ENCODE assay signal across 22 cellular contexts in genomic region chr1:19337289-19337688, GRCh38. TPM values are rescaled to one million over a fixed set of nuclear protein-coding genes. Genes with fewer than 3 reads are reported as not detected.
DNase-seq lines count a peak whose midpoint lies in the region; ATAC-seq and TF ChIP-seq lines count a peak whose summit lies in the region.
"Had no signal": no experiment of that assay in that cellular context is flagged by ENCODE, and none has a peak within 500 bp of the region (broad histone marks: within the 10 kb centered on the region; RNA-seq: fewer than 3 reads in every experiment).

No MANE protein-coding gene starts in this region.

- H3K4me1 Mint-ChIP-seq in activated naive CD4-positive, alpha-beta T cell treated with anti-CD3 and anti-CD28 coated beads for 36 hours (ENCODE audit: low read depth): peaks cover 13% of the 10 kb centered on the region
- H3K4me1 Mint-ChIP-seq in central memory CD8-positive, alpha-beta T cell: peaks cover 6% of the 10 kb centered on the region
- H3K4me1 Mint-ChIP-seq in stimulated activated effector memory CD8-positive, alpha-beta T cell treated with anti-CD3 and anti-CD28 coated beads, Interleukin-12 subunit alpha, Interleukin-12 subunit beta, amount 100 ng/mL, for 72 hours: peaks cover 37% of the 10 kb centered on the region

- H3K9me2 ChIP-seq in PC-9 (ENCODE audit: insufficient read depth): no peaks in the 10 kb centered on the region
- no peaks in the 10 kb centered on the region for H3K9me2 ChIP-seq in Karpas-422 (replicated peaks; ENCODE audit: insufficient read depth, low read length)

- peaks cover 12% of the 10 kb centered on the region; the same call in 1 of the 2 replicates for H3F3A ChIP-seq in PC-9 (ENCODE audit: insufficient read depth, low read depth)

- H3K27ac ChIP-seq in PC-9: peak overlapping the region; percentile 63
- no peak overlapping the region for H3K27ac ChIP-seq in Karpas-422 (ENCODE audit: low read length)
- H3K27ac ChIP-seq: breast epithelium, dorsolateral prefrontal cortex, vagina had no signal

- H3K27me3 Mint-ChIP-seq in activated naive CD4-positive, alpha-beta T cell treated with anti-CD3 and anti-CD28 coated beads for 36 hours (ENCODE audit: low read depth): no peaks in the 10 kb centered on the region
- H3K27me3 Mint-ChIP-seq in central memory CD8-positive, alpha-beta T cell: no peaks in the 10 kb centered on the region
- H3K27me3 Mint-ChIP-seq: naive B cell had no signal

- no peaks in the 10 kb centered on the region for H3K9me3 Mint-ChIP-seq in activated naive CD4-positive, alpha-beta T cell treated with anti-CD3 and anti-CD28 coated beads for 36 hours
- no peaks in the 10 kb centered on the region for H3K9me3 Mint-ChIP-seq in central memory CD8-positive, alpha-beta T cell
- H3K9me3 Mint-ChIP-seq in stimulated activated effector memory CD8-positive, alpha-beta T cell treated with anti-CD3 and anti-CD28 coated beads, Interleukin-12 subunit alpha, Interleukin-12 subunit beta, amount 100 ng/mL, for 72 hours: no peaks in the 10 kb centered on the region
- H3K9me3 Mint-ChIP-seq: naive B cell had no signal

- POLR2A ChIA-PET in PC-9 (lab: Charles Lee; ENCODE audit: unreplicated experiment): no interaction called here
- POLR2A ChIA-PET in GM10248 (lab: Yijun Ruan, JAX): no interaction called here

- H3K27me3 ChIP-seq in PC-9 (ENCODE audit: insufficient read depth, low read depth): no peaks in the 10 kb centered on the region
- H3K27me3 ChIP-seq in Karpas-422 (ENCODE audit: low read length): no peaks in the 10 kb centered on the region
- H3K27me3 ChIP-seq: breast epithelium, dorsolateral prefrontal cortex, vagina had no signal

- no peaks in the 10 kb centered on the region for H3K9me3 ChIP-seq in PC-9 (ENCODE audit: insufficient read depth, low read depth)
- H3K9me3 ChIP-seq in Karpas-422 (ENCODE audit: low read length): no peaks in the 10 kb centered on the region
- H3K9me3 ChIP-seq: breast epithelium, vagina had no signal

- no peak for ATAC-seq in central memory CD8-positive, alpha-beta T cell (replicated peaks; ENCODE audit: extremely low read depth, poor library complexity, severe bottlenecking)
- ATAC-seq in stimulated activated effector memory CD8-positive, alpha-beta T cell treated with anti-CD3 and anti-CD28 coated beads, Interleukin-12 subunit alpha, Interleukin-12 subunit beta, amount 100 ng/mL, for 72 hours: no peak

- DNase-seq in activated naive CD4-positive, alpha-beta T cell treated with anti-CD3 and anti-CD28 coated beads for 36 hours: no peak
- no peak for DNase-seq in activated naive CD4-positive, alpha-beta T cell treated with Interleukin-2 at 50 U/mL for 16 hours
- DNase-seq in PC-9: peak; percentile 66 to 74
- DNase-seq in central memory CD8-positive, alpha-beta T cell (ENCODE audit: low spot score in 2 of 2): no peak
- no peak for DNase-seq in stimulated activated effector memory CD8-positive, alpha-beta T cell treated with anti-CD3 and anti-CD28 coated beads, Interleukin-12 subunit alpha, Interleukin-12 subunit beta, amount 100 ng/mL, for 72 hours (ENCODE audit: low spot score in 2 of 2)
- no peak for DNase-seq in GF-D8 (lab: John Stamatoyannopoulos, UW)
- no peak for DNase-seq in GM10248 (ENCODE audit: extremely low spot score)
- DNase-seq in Karpas-422: no peak
- DNase-seq: C1 segment of cervical spinal cord; DMS 273 treated with DMSO at 0.1 percent for 48 hours; dorsolateral prefrontal cortex; erythroblast; foreskin melanocyte; hypothalamus; mesenchymal stem cell; naive B cell; NCI-H1092; NCI-H2029 treated with DMSO at 0.1 percent for 48 hours; NK-92 treated with Interleukin-12 subunit alpha and Interleukin-12 subunit beta, amount 100 ng/mL, for 24 hours; T-helper 9 cell had no signal

- H3K36me3 Mint-ChIP-seq in activated naive CD4-positive, alpha-beta T cell treated with anti-CD3 and anti-CD28 coated beads for 36 hours (ENCODE audit: low read depth): peaks cover 6% of the 10 kb centered on the region
- peaks cover 42% of the 10 kb centered on the region for H3K36me3 Mint-ChIP-seq in central memory CD8-positive, alpha-beta T cell (ENCODE audit: insufficient read depth)
- H3K36me3 Mint-ChIP-seq in stimulated activated effector memory CD8-positive, alpha-beta T cell treated with anti-CD3 and anti-CD28 coated beads, Interleukin-12 subunit alpha, Interleukin-12 subunit beta, amount 100 ng/mL, for 72 hours: peaks cover 64% of the 10 kb centered on the region

- no peaks in the 10 kb centered on the region; the same call in 1 of the 2 replicates for H4K20me1 ChIP-seq in PC-9 (ENCODE audit: insufficient read depth)
- H4K20me1 ChIP-seq in Karpas-422 (ENCODE audit: insufficient read depth, low read depth, low read length): no peaks in the 10 kb centered on the region

- no peak for TF ChIP-seq CTCF in PC-9 (conservative IDR thresholded peaks at IDR 0.05)
- TF ChIP-seq CTCF in GM10248 (IDR thresholded peaks at IDR 0.05; ENCODE audit: control extremely low read depth, extremely low read depth, low read depth, missing control alignments): no peak

- H2AFZ ChIP-seq in PC-9: no peak overlapping the region
- no peak overlapping the region for H2AFZ ChIP-seq in Karpas-422 (ENCODE audit: low read length)

- no peak overlapping the region for H3K4me3 ChIP-seq in PC-9
- H3K4me3 ChIP-seq in Karpas-422 (ENCODE audit: low read length): no peak overlapping the region
- H3K4me3 ChIP-seq: breast epithelium, dorsolateral prefrontal cortex, vagina had no signal

- BruUV-seq in PC-9 (replicated peaks; lab: Mats Ljungman, UMichigan): no TSS peak

- CTCF ChIA-PET in activated naive CD4-positive, alpha-beta T cell treated with anti-CD3 and anti-CD28 coated beads for 36 hours (lab: Charles Lee): interaction anchor here (0.5 kb wide), 1 partner anchor 1898 kb away, joined by 4 read pairs; the partner anchor contains the start of gene RCC2
- CTCF ChIA-PET in PC-9 (lab: Charles Lee) (no interaction called here), GM10248 (lab: Yijun Ruan, JAX) (no interaction called here)

- intact Hi-C loops in activated naive CD4-positive, alpha-beta T cell treated with anti-CD3 and anti-CD28 coated beads for 36 hours (cut with micrococcal nuclease): no loop called here
- intact Hi-C loops in PC-9 (cut with micrococcal nuclease; ENCODE audit: unreplicated experiment): no loop called here

- H3K9ac ChIP-seq in Karpas-422 (ENCODE audit: low read length): no peak overlapping the region

- H3K4me2 ChIP-seq in PC-9: peak overlapping the region; percentile 56
- H3K4me2 ChIP-seq in Karpas-422 (ENCODE audit: low read depth, low read length, poor library complexity, severe bottlenecking): no peak overlapping the region

- no peak overlapping the region for H3K4me3 Mint-ChIP-seq in activated naive CD4-positive, alpha-beta T cell treated with anti-CD3 and anti-CD28 coated beads for 36 hours
- H3K4me3 Mint-ChIP-seq in central memory CD8-positive, alpha-beta T cell: no peak overlapping the region
- no peak overlapping the region for H3K4me3 Mint-ChIP-seq in stimulated activated effector memory CD8-positive, alpha-beta T cell treated with anti-CD3 and anti-CD28 coated beads, Interleukin-12 subunit alpha, Interleukin-12 subunit beta, amount 100 ng/mL, for 72 hours
- H3K4me3 Mint-ChIP-seq: naive B cell had no signal

- H3K4me1 ChIP-seq in PC-9 (replicated peaks; ENCODE audit: insufficient read depth) (peaks cover 9% of the 10 kb centered on the region), Karpas-422 (ENCODE audit: low read length) (no peaks in the 10 kb centered on the region)

- peak overlapping the region; percentile 65 for H3K27ac Mint-ChIP-seq in activated naive CD4-positive, alpha-beta T cell treated with anti-CD3 and anti-CD28 coated beads for 36 hours
- H3K27ac Mint-ChIP-seq in central memory CD8-positive, alpha-beta T cell (ENCODE audit: low read depth): peak overlapping the region; percentile 49
- H3K27ac Mint-ChIP-seq in stimulated activated effector memory CD8-positive, alpha-beta T cell treated with anti-CD3 and anti-CD28 coated beads, Interleukin-12 subunit alpha, Interleukin-12 subunit beta, amount 100 ng/mL, for 72 hours: peak overlapping the region; percentile 92

- H3K36me3 ChIP-seq in PC-9 (ENCODE audit: low read depth): no peaks in the 10 kb centered on the region
- no peaks in the 10 kb centered on the region; the same call in none of the 2 replicates for H3K36me3 ChIP-seq in Karpas-422 (ENCODE audit: insufficient read depth, low read length)
- H3K36me3 ChIP-seq: breast epithelium had no signal

- H3K79me2 ChIP-seq in PC-9 (ENCODE audit: low read depth): no peaks in the 10 kb centered on the region
- H3K79me2 ChIP-seq in Karpas-422 (ENCODE audit: low read length): 0 out of 2 replicates have a peak, but pooled peaks cover 3% of the 10 kb centered on the region

RNA-seq across cellular contexts. Expression of gene SLC66A1, which starts 25.2 kb away (rescaled TPM):
- 1 to 10 TPM; 2.6 to 2.7 TPM for total RNA-seq in activated naive CD4-positive, alpha-beta T cell treated with anti-CD3 and anti-CD28 coated beads for 36 hours
- 13.8 and 15.1 TPM in 2 replicates for total RNA-seq in PC-9 (2021)
- total RNA-seq in Karpas-422 (2014; rRNA removed; shearing (Covaris generic); ENCODE audit: low replicate concordance): 11.6 and 14.5 TPM in 2 replicates

RNA-seq across cellular contexts. Expression of gene AKR7A2, which starts 25.3 kb away (rescaled TPM):
- total RNA-seq in activated naive CD4-positive, alpha-beta T cell treated with anti-CD3 and anti-CD28 coated beads for 36 hours: 10 to 100 TPM; 36.6 to 38.8 TPM
- 79.6 and 114 TPM in 2 replicates for total RNA-seq in PC-9 (2021)
- 122 and 161 TPM in 2 replicates for total RNA-seq in Karpas-422 (2014; rRNA removed; shearing (Covaris generic); ENCODE audit: low replicate concordance)

RNA-seq across cellular contexts. Expression of gene AKR7A3, which starts 48.7 kb away (rescaled TPM):
- under 1 TPM; 0.19 to 0.22 TPM for total RNA-seq in activated naive CD4-positive, alpha-beta T cell treated with anti-CD3 and anti-CD28 coated beads for 36 hours
- 1.9 and 2.5 TPM in 2 replicates for total RNA-seq in PC-9 (2021)
- total RNA-seq in Karpas-422 (2014; rRNA removed; shearing (Covaris generic); ENCODE audit: low replicate concordance): 0.41 and 1.2 TPM in 2 replicates

Comparison
In these comparisons a context has a peak if more than half of its experiments do, and no peak if none do; other contexts are left out.
1. DNase-seq: peak in PC-9 (2 of 2); none in activated naive CD4-positive, alpha-beta T cell treated with anti-CD3 and anti-CD28 coated beads for 36 hours (single experiment), activated naive CD4-positive, alpha-beta T cell treated with Interleukin-2 at 50 U/mL for 16 hours (single experiment), central memory CD8-positive, alpha-beta T cell (0 of 2), stimulated activated effector memory CD8-positive, alpha-beta T cell treated with anti-CD3 and anti-CD28 coated beads, Interleukin-12 subunit alpha, Interleukin-12 subunit beta, amount 100 ng/mL, for 72 hours (0 of 2), GF-D8 (single experiment), GM10248 (single experiment) and Karpas-422 (single experiment).
2. Peak in every context shown above with its lines, with median percentiles within 50 percentile points of each other: H3K27ac Mint-ChIP-seq.